8 cellular contexts compared by ENCODE assay signal in genomic region chr14:100383727-100384158, GRCh38. TPM values are rescaled to one million over a fixed set of nuclear protein-coding genes. Genes with fewer than 3 reads are reported as not detected.
DNase-seq lines count a peak whose midpoint lies in the region; ATAC-seq and TF ChIP-seq lines count a peak whose summit lies in the region.

No MANE protein-coding gene starts in this region.

- peak; percentile 83 for TF ChIP-seq CTCF in colonic mucosa (IDR thresholded peaks at IDR 0.05)
- TF ChIP-seq CTCF in lower lobe of right lung (IDR thresholded peaks at IDR 0.05): peak; percentile 89

- H3K4me1 ChIP-seq in colonic mucosa: peaks cover 3% of the 10 kb centered on the region
- peaks cover 40% of the 10 kb centered on the region for H3K4me1 ChIP-seq in lower lobe of right lung

- H3K9me3 ChIP-seq in colonic mucosa (no peaks in the 10 kb centered on the region), lower lobe of right lung (no peaks in the 10 kb centered on the region)

- peak overlapping the region in 1 of 2 donors; percentile 34 for H3K9ac ChIP-seq in colonic mucosa (ENCODE audit: low read depth in 2 of 2, low read length in 2 of 2)

- H3K36me3 ChIP-seq in colonic mucosa (no peaks in the 10 kb centered on the region), lower lobe of right lung (peaks cover 11% of the 10 kb centered on the region)

- H3K27me3 ChIP-seq in colonic mucosa (no peaks in the 10 kb centered on the region), lower lobe of right lung (ENCODE audit: low read depth) (no peaks in the 10 kb centered on the region)

- H3K27ac ChIP-seq in colonic mucosa: peak overlapping the region; percentile 3
- H3K27ac ChIP-seq in lower lobe of right lung: no peak overlapping the region

- DNase-seq in DMS53 treated with DMSO at 0.1 percent for 48 hours (lab: John Stamatoyannopoulos, UW; ENCODE audit: unreplicated experiment): peak; percentile 20
- peak; percentile 42 for DNase-seq in HCEC 1CT
- DNase-seq in NCI-H2171 (lab: John Stamatoyannopoulos, UW): peak; percentile 75
- peak; percentile 41 to 44 for DNase-seq in activated CD4-positive, alpha-beta T cell treated with anti-CD3 and anti-CD28 coated beads for 24 hours (ENCODE audit: low read depth in 2 of 2)
- peak; percentile 78 for DNase-seq in colonic mucosa
- peak; percentile 77 for DNase-seq in lower lobe of right lung
- DNase-seq in stimulated activated CD8-positive, alpha-beta memory T cell treated with anti-CD3 and anti-CD28 coated beads, Interleukin-15, amount 100 ng/mL, for 1 hour (ENCODE audit: low read depth): peak; percentile 39
- no peak for DNase-seq in GOT3 (lab: John Stamatoyannopoulos, UW)

- H3K4me3 ChIP-seq in colonic mucosa (no peak overlapping the region), lower lobe of right lung (no peak overlapping the region)

- intact Hi-C loops in colonic mucosa (cut with DNase I) (loop anchor here (2.0 kb wide), 1 partner anchor 267 kb away; no protein-coding TSS in a partner anchor), lower lobe of right lung (cut with DNase I) (loop anchor here (10.0 kb wide), 1 partner anchor 261 kb away; no protein-coding TSS in a partner anchor)

- ATAC-seq in lower lobe of right lung: peak; percentile 87 to 88

RNA-seq across cellular contexts. Expression of gene WDR25, which starts 7.5 kb away (rescaled TPM):
- total RNA-seq in colonic mucosa: 10 to 100 TPM in 1 of 2 donors, 1 to 10 TPM in 1; 5.8 to 12.4 TPM
- 8.3 TPM for total RNA-seq in lower lobe of right lung
